Comparison of ENCODE assay signal across 8 cellular contexts in genomic region chr3:183698318-183698731, GRCh38. TPM values are rescaled to one million over a fixed set of nuclear protein-coding genes. Genes with fewer than 3 reads are reported as not detected.
DNase-seq lines count a peak whose midpoint lies in the region; ATAC-seq and TF ChIP-seq lines count a peak whose summit lies in the region.

No MANE protein-coding gene starts in this region.

- peaks cover 25% of the 10 kb centered on the region for H3K36me3 Mint-ChIP-seq in activated CD4-positive, alpha-beta T cell treated with anti-CD3 and anti-CD28 coated beads, Interleukin-2, amount 10 ng/mL, durations not matched to agents 24 days and 14 days (ENCODE audit: low read depth)

- H3K9ac ChIP-seq in Karpas-422 (ENCODE audit: low read length), result peak overlapping the region; percentile 95

- H3K9me3 Mint-ChIP-seq in activated CD4-positive, alpha-beta T cell treated with anti-CD3 and anti-CD28 coated beads, Interleukin-2, amount 10 ng/mL, durations not matched to agents 24 days and 14 days, result no peaks in the 10 kb centered on the region

- no peaks in the 10 kb centered on the region for H3K27me3 Mint-ChIP-seq in activated CD4-positive, alpha-beta T cell treated with anti-CD3 and anti-CD28 coated beads, Interleukin-2, amount 10 ng/mL, durations not matched to agents 24 days and 14 days

- no peaks in the 10 kb centered on the region for H3K27me3 ChIP-seq in Karpas-422 (ENCODE audit: low read length)

- H4K20me1 ChIP-seq in Karpas-422 (ENCODE audit: insufficient read depth, low read depth, low read length), result peaks cover 36% of the 10 kb centered on the region

- H3K4me2 ChIP-seq in Karpas-422 (ENCODE audit: low read depth, low read length, poor library complexity, severe bottlenecking), result peak overlapping the region; percentile 86

- H3K9me3 ChIP-seq in Karpas-422 (ENCODE audit: low read length) (no peaks in the 10 kb centered on the region), mucosa of descending colon (no peaks in the 10 kb centered on the region)

- peak overlapping the region; percentile 27; the same call in 1 of the 2 replicates for H2AFZ ChIP-seq in Karpas-422 (ENCODE audit: low read length)

- peaks cover 32% of the 10 kb centered on the region for H3K4me1 Mint-ChIP-seq in activated CD4-positive, alpha-beta T cell treated with anti-CD3 and anti-CD28 coated beads, Interleukin-2, amount 10 ng/mL, durations not matched to agents 24 days and 14 days

- H3K27ac Mint-ChIP-seq in activated CD4-positive, alpha-beta T cell treated with anti-CD3 and anti-CD28 coated beads, Interleukin-2, amount 10 ng/mL, durations not matched to agents 24 days and 14 days, result peak overlapping the region; percentile 84

- no peaks in the 10 kb centered on the region for H3K9me2 ChIP-seq in Karpas-422 (replicated peaks; ENCODE audit: insufficient read depth, low read length)

- H3K36me3 ChIP-seq in Karpas-422 (ENCODE audit: insufficient read depth, low read length) (peaks cover 12% of the 10 kb centered on the region; the same call in 1 of the 2 replicates), mucosa of descending colon (ENCODE audit: low read depth) (no peaks in the 10 kb centered on the region)

- TF ChIP-seq CTCF in epithelial cell of proximal tubule (conservative IDR thresholded peaks at IDR 0.05; ENCODE audit: low read depth, low read length), result no peak
- TF ChIP-seq CTCF in mucosa of descending colon (IDR thresholded peaks at IDR 0.05), result no peak

- ATAC-seq in GM21717 (IDR thresholded peaks at IDR 0.05; ENCODE audit: unreplicated experiment) (peak; percentile 26), mucosa of descending colon (peak; percentile 62)

- H3K79me2 ChIP-seq in Karpas-422 (ENCODE audit: low read length), result peaks cover 60% of the 10 kb centered on the region

- DNase-seq in DMS153 treated with DMSO at 0.1 percent for 48 hours (lab: John Stamatoyannopoulos, UW; ENCODE audit: unreplicated experiment) (peak; percentile 9), DMS153 (lab: John Stamatoyannopoulos, UW) (no peak), Karpas-422 (peak; percentile 80), epithelial cell of proximal tubule (ENCODE audit: low read depth) (no peak), mucosa of descending colon (peak; percentile 33 to 64 (median 61)), stromal cell of bone marrow (ENCODE audit: low read depth) (peak; percentile 19)
- DNase-seq in activated CD4-positive, alpha-beta T cell treated with anti-CD3 and anti-CD28 coated beads, Interleukin-2, amount 10 ng/mL, durations not matched to agents 24 days and 14 days, result peak; percentile 79

- H3K27ac ChIP-seq in Karpas-422 (ENCODE audit: low read length), result peak overlapping the region; percentile 75

- peak overlapping the region; percentile 92 for H3K4me3 Mint-ChIP-seq in activated CD4-positive, alpha-beta T cell treated with anti-CD3 and anti-CD28 coated beads, Interleukin-2, amount 10 ng/mL, durations not matched to agents 24 days and 14 days

- H3K4me1 ChIP-seq in Karpas-422 (ENCODE audit: low read length), result peaks cover 27% of the 10 kb centered on the region
- H3K4me1 ChIP-seq in mucosa of descending colon (ENCODE audit: low read depth), result peaks cover 8% of the 10 kb centered on the region

- intact Hi-C loops in activated CD4-positive, alpha-beta T cell treated with anti-CD3 and anti-CD28 coated beads, Interleukin-2, amount 10 ng/mL, durations not matched to agents 24 days and 14 days (cut with micrococcal nuclease), result loop anchor here (1.0 to 5.0 kb wide), 2 partner anchors 62 to 459 kb away; partner anchors contain the start of gene DVL3
- intact Hi-C loops in mucosa of descending colon (cut with DNase I, micrococcal nuclease), result no loop called here

- H3K4me3 ChIP-seq in Karpas-422 (ENCODE audit: low read length) (peak overlapping the region; percentile 92), epithelial cell of proximal tubule (ENCODE audit: low read depth, low read length) (peak overlapping the region; percentile 88), mucosa of descending colon (peak overlapping the region; percentile 91)

RNA-seq across cellular contexts. Expression of gene YEATS2, which starts 0.7 kb away (rescaled TPM):
- 72.9 and 92.8 TPM in 2 replicates for total RNA-seq in Karpas-422 (2014; rRNA removed; shearing (Covaris generic); ENCODE audit: low replicate concordance)
- total RNA-seq in activated CD4-positive, alpha-beta T cell treated with anti-CD3 and anti-CD28 coated beads, Interleukin-2, amount 10 ng/mL, durations not matched to agents 24 days and 14 days, result 58.4 and 62.2 TPM in 2 replicates
- total RNA-seq in epithelial cell of proximal tubule (31.4 and 33.7 TPM in 2 replicates), mucosa of descending colon (10 to 100 TPM; 15.6 to 19.3 (median 16.1) TPM)

Comparison
In these comparisons a context has a peak if more than half of its experiments do, and no peak if none do; other contexts are left out.
1. DNase-seq: peak in DMS153 treated with DMSO at 0.1 percent for 48 hours (single experiment), Karpas-422 (single experiment), activated CD4-positive, alpha-beta T cell treated with anti-CD3 and anti-CD28 coated beads, Interleukin-2, amount 10 ng/mL, durations not matched to agents 24 days and 14 days (single experiment), mucosa of descending colon (3 of 3) and stromal cell of bone marrow (single experiment); none in DMS153 (single experiment) and epithelial cell of proximal tubule (single experiment).
2. Peak in every context shown above with its lines, with median percentiles within 50 percentile points of each other: H3K4me3 ChIP-seq.